In genomic region chr5:159655757-159656409, GRCh38 we compare ENCODE assay signal across 19 cellular contexts.
"Had no signal": no experiment of that assay in that cellular context is flagged by ENCODE, and none has a peak within 500 bp of the region (broad histone marks: within the 10 kb centered on the region; RNA-seq: fewer than 3 reads in every experiment).

No MANE protein-coding gene starts in this region.

- H3K9me3 ChIP-seq: gastroesophageal sphincter, left lung, tibial nerve, vagina had no signal

- H3K4me3 Mint-ChIP-seq: activated CD8-positive, alpha-beta memory T cell treated with anti-CD3 and anti-CD28 coated beads, Interleukin-2, amount 10 ng/mL, durations not matched to agents 7 days and 5 days; activated T-cell treated with anti-CD3 and anti-CD28 coated beads, Interleukin-2, amount 50 U/mL, for 24 hours; endodermal cell; memory B cell; nephron had no signal

- H3K4me3 ChIP-seq: dorsolateral prefrontal cortex, gastroesophageal sphincter, left lung, tibial nerve, vagina had no signal

- H3K4me1 Mint-ChIP-seq: activated CD8-positive, alpha-beta memory T cell treated with anti-CD3 and anti-CD28 coated beads, Interleukin-2, amount 10 ng/mL, durations not matched to agents 7 days and 5 days; endodermal cell; memory B cell had no signal

- H3K27me3 ChIP-seq: gastroesophageal sphincter, left lung, tibial nerve, vagina had no signal

- H3K4me1 ChIP-seq: gastroesophageal sphincter, left lung, tibial nerve, vagina had no signal

- H3K27me3 Mint-ChIP-seq: activated CD8-positive, alpha-beta memory T cell treated with anti-CD3 and anti-CD28 coated beads, Interleukin-2, amount 10 ng/mL, durations not matched to agents 7 days and 5 days; activated T-cell treated with anti-CD3 and anti-CD28 coated beads, Interleukin-2, amount 50 U/mL, for 24 hours; memory B cell had no signal

- H3K27ac ChIP-seq: dorsolateral prefrontal cortex, gastroesophageal sphincter, left lung, tibial nerve, vagina had no signal

- H3K36me3 Mint-ChIP-seq: activated CD8-positive, alpha-beta memory T cell treated with anti-CD3 and anti-CD28 coated beads, Interleukin-2, amount 10 ng/mL, durations not matched to agents 7 days and 5 days; memory B cell had no signal

- H3K9me3 Mint-ChIP-seq: activated T-cell treated with anti-CD3 and anti-CD28 coated beads, Interleukin-2, amount 50 U/mL, for 24 hours; endodermal cell; memory B cell; nephron had no signal

- ATAC-seq: activated CD4-positive, CD25-positive, alpha-beta regulatory T cell treated with anti-CD3 and anti-CD28 coated beads, Interleukin-2, amount 50 U/mL, for 24 hours; activated CD8-positive, alpha-beta memory T cell treated with anti-CD3 and anti-CD28 coated beads, Interleukin-2, amount 10 ng/mL, durations not matched to agents 7 days and 5 days; gastroesophageal sphincter; left lung had no signal

- H3K27ac Mint-ChIP-seq: activated CD8-positive, alpha-beta memory T cell treated with anti-CD3 and anti-CD28 coated beads, Interleukin-2, amount 10 ng/mL, durations not matched to agents 7 days and 5 days; activated T-cell treated with anti-CD3 and anti-CD28 coated beads, Interleukin-2, amount 50 U/mL, for 24 hours; endodermal cell; memory B cell; nephron had no signal

- DNase-seq: activated CD4-positive, alpha-beta T cell treated with anti-CD3 and anti-CD28 coated beads, Interleukin-2, amount 50 U/mL, for 4 hours; activated CD8-positive, alpha-beta memory T cell treated with anti-CD3 and anti-CD28 coated beads, Interleukin-2, amount 10 ng/mL, durations not matched to agents 7 days and 5 days; activated naive CD4-positive, alpha-beta T cell treated with anti-CD3 and anti-CD28 coated beads, Interleukin-2, amount 50 U/mL, for 16 hours; activated T-cell treated with anti-CD3 and anti-CD28 coated beads, Interleukin-2, amount 50 U/mL, for 24 hours; dorsolateral prefrontal cortex; endodermal cell; islet precursor cell; left lung; occipital lobe; small intestine; stimulated activated CD4-positive, alpha-beta T cell treated with anti-CD3 and anti-CD28 coated beads, Interleukin-4, amount 100 ng/mL, for 24 hours; stimulated activated naive CD4-positive, alpha-beta T cell; T-helper 9 cell had no signal

- H3K36me3 ChIP-seq: gastroesophageal sphincter, left lung, tibial nerve, vagina had no signal
